In genomic region chr21:17191346-17191993, GRCh38 we compare ENCODE assay signal across 20 cellular contexts.
"Had no signal": no experiment of that assay in that cellular context is flagged by ENCODE, and none has a peak within 500 bp of the region (broad histone marks: within the 10 kb centered on the region; RNA-seq: fewer than 3 reads in every experiment).

No MANE protein-coding gene starts in this region.

- H3K9me3 Mint-ChIP-seq: activated CD4-positive, alpha-beta T cell treated with anti-CD3 and anti-CD28 coated beads, Interleukin-2, amount 10 ng/mL, durations not matched to agents 24 days and 14 days had no signal

- H2AFZ ChIP-seq: neural progenitor cell had no signal

- H3K4me3 Mint-ChIP-seq: activated CD4-positive, alpha-beta T cell treated with anti-CD3 and anti-CD28 coated beads, Interleukin-2, amount 10 ng/mL, durations not matched to agents 24 days and 14 days; activated CD8-positive, alpha-beta T cell treated with anti-CD3 and anti-CD28 coated beads for 36 hours; activated naive CD8-positive, alpha-beta T cell treated with anti-CD3 and anti-CD28 coated beads, Interleukin-2, amount 10 ng/mL, durations not matched to agents 7 days and 5 days; activated T-helper 17 cell treated with anti-CD3 and anti-CD28 coated beads, Interleukin-2, amount 50 U/mL, for 72 hours; central memory CD8-positive, alpha-beta T cell; naive thymus-derived CD4-positive, alpha-beta T cell; neural progenitor cell; stimulated activated naive CD8-positive, alpha-beta T cell treated with anti-CD3 and anti-CD28 coated beads, Interleukin-15, amount 100 ng/mL, for 72 hours; T-helper 2 cell treated with Interferon-gamma antibody and Interleukin-4, amounts not matched to agents 5 μg/mL and 100 μg/mL, for 36 hours; type B pancreatic cell had no signal

- H3K4me3 ChIP-seq: colonic mucosa, neural progenitor cell, psoas muscle had no signal

- H3K27ac Mint-ChIP-seq: activated CD4-positive, alpha-beta T cell treated with anti-CD3 and anti-CD28 coated beads, Interleukin-2, amount 10 ng/mL, durations not matched to agents 24 days and 14 days; activated CD8-positive, alpha-beta T cell treated with anti-CD3 and anti-CD28 coated beads for 36 hours; activated naive CD8-positive, alpha-beta T cell treated with anti-CD3 and anti-CD28 coated beads, Interleukin-2, amount 10 ng/mL, durations not matched to agents 7 days and 5 days; activated T-helper 17 cell treated with anti-CD3 and anti-CD28 coated beads, Interleukin-2, amount 50 U/mL, for 72 hours; naive thymus-derived CD4-positive, alpha-beta T cell; neural progenitor cell; stimulated activated naive CD8-positive, alpha-beta T cell treated with anti-CD3 and anti-CD28 coated beads, Interleukin-15, amount 100 ng/mL, for 72 hours; T-helper 2 cell treated with Interferon-gamma antibody and Interleukin-4, amounts not matched to agents 5 μg/mL and 100 μg/mL, for 36 hours; type B pancreatic cell had no signal

- H3K36me3 ChIP-seq: brain microvascular endothelial cell, colonic mucosa, neural progenitor cell had no signal

- H3K4me1 ChIP-seq: colonic mucosa, neural progenitor cell, psoas muscle had no signal

- H3K27me3 Mint-ChIP-seq: activated CD4-positive, alpha-beta T cell treated with anti-CD3 and anti-CD28 coated beads, Interleukin-2, amount 10 ng/mL, durations not matched to agents 24 days and 14 days; activated CD8-positive, alpha-beta T cell treated with anti-CD3 and anti-CD28 coated beads for 36 hours; activated naive CD8-positive, alpha-beta T cell treated with anti-CD3 and anti-CD28 coated beads, Interleukin-2, amount 10 ng/mL, durations not matched to agents 7 days and 5 days; activated T-helper 17 cell treated with anti-CD3 and anti-CD28 coated beads, Interleukin-2, amount 50 U/mL, for 72 hours; central memory CD8-positive, alpha-beta T cell; naive thymus-derived CD4-positive, alpha-beta T cell; stimulated activated naive CD8-positive, alpha-beta T cell treated with anti-CD3 and anti-CD28 coated beads, Interleukin-15, amount 100 ng/mL, for 72 hours had no signal

- H3K4me2 ChIP-seq: neural progenitor cell had no signal

- H3K27ac ChIP-seq: brain microvascular endothelial cell, colonic mucosa, neural progenitor cell, psoas muscle had no signal

- H3K9me3 ChIP-seq: colonic mucosa had no signal

- DNase-seq: activated CD4-positive, alpha-beta T cell treated with anti-CD3 and anti-CD28 coated beads, Interleukin-2, amount 10 ng/mL, durations not matched to agents 24 days and 14 days; activated CD4-positive, CD25-positive, alpha-beta regulatory T cell; activated CD8-positive, alpha-beta T cell treated with anti-CD3 and anti-CD28 coated beads for 36 hours; activated naive CD4-positive, alpha-beta T cell treated with Interleukin-2 at 50 U/mL for 16 hours; activated naive CD8-positive, alpha-beta T cell treated with anti-CD3 and anti-CD28 coated beads, Interleukin-2, amount 10 ng/mL, durations not matched to agents 7 days and 5 days; activated T-cell treated with anti-CD3 and anti-CD28 coated beads, Interleukin-2, amount 50 U/mL, for 1 hour; aorta; brain microvascular endothelial cell; colonic mucosa; erythroblast; naive thymus-derived CD4-positive, alpha-beta T cell; psoas muscle; right cardiac atrium; stimulated activated CD4-positive, alpha-beta T cell treated with anti-CD3 and anti-CD28 coated beads, Interleukin-2, amount 100 ng/mL, for 24 hours; stimulated activated naive CD8-positive, alpha-beta T cell treated with anti-CD3 and anti-CD28 coated beads, Interleukin-15, amount 100 ng/mL, for 72 hours had no signal

- H3K27me3 ChIP-seq: brain microvascular endothelial cell, colonic mucosa, neural progenitor cell had no signal

- ATAC-seq: activated CD8-positive, alpha-beta T cell treated with anti-CD3 and anti-CD28 coated beads for 36 hours; activated T-helper 17 cell treated with anti-CD3 and anti-CD28 coated beads, Interleukin-2, amount 50 U/mL, for 72 hours; naive thymus-derived CD4-positive, alpha-beta T cell; psoas muscle; right cardiac atrium; stimulated activated naive CD8-positive, alpha-beta T cell treated with anti-CD3 and anti-CD28 coated beads, Interleukin-15, amount 100 ng/mL, for 72 hours had no signal

- H3K36me3 Mint-ChIP-seq: activated naive CD8-positive, alpha-beta T cell treated with anti-CD3 and anti-CD28 coated beads, Interleukin-2, amount 10 ng/mL, durations not matched to agents 7 days and 5 days; neural progenitor cell had no signal

- H3K4me1 Mint-ChIP-seq: activated CD4-positive, alpha-beta T cell treated with anti-CD3 and anti-CD28 coated beads, Interleukin-2, amount 10 ng/mL, durations not matched to agents 24 days and 14 days; activated naive CD8-positive, alpha-beta T cell treated with anti-CD3 and anti-CD28 coated beads, Interleukin-2, amount 10 ng/mL, durations not matched to agents 7 days and 5 days; activated T-helper 17 cell treated with anti-CD3 and anti-CD28 coated beads, Interleukin-2, amount 50 U/mL, for 72 hours; central memory CD8-positive, alpha-beta T cell; naive thymus-derived CD4-positive, alpha-beta T cell; neural progenitor cell; stimulated activated naive CD8-positive, alpha-beta T cell treated with anti-CD3 and anti-CD28 coated beads, Interleukin-15, amount 100 ng/mL, for 72 hours had no signal

- H3K9ac ChIP-seq: neural progenitor cell had no signal
